ENCODE assay signal across 26 cellular contexts in the genomic region with DNA sequence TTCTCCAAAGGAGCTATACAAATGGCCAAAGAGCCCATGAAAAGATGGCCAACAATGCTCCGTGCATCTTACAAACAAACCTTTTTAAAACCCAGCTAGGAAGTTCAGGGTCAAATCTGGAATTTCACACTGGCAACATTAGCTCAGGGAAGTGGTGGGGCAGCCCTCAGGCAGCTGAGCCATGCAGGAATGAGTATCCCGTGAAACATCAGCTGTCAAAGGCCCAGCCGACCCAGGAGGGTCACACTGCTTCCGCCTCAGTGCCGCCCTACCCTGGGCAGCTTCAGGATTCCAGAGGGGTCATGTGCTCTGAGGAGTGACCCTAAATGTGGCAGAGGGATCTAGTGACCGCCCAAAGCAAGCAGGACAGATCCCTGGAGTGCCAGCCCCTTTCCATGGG.
A peak's percentile ranks its signal among the peaks of the same experiment; 100 is the strongest.
DNase-seq lines count a peak whose midpoint lies in the region; ATAC-seq and TF ChIP-seq lines count a peak whose summit lies in the region.
"Had no signal": no experiment of that assay in that cellular context is flagged by ENCODE, and none has a peak within 500 bp of the region (broad histone marks: within the 10 kb centered on the region; RNA-seq: fewer than 3 reads in every experiment).

No MANE protein-coding gene starts in this region.

- H4K5ac ChIP-seq in IMR-90 (ENCODE audit: low read depth, low read length) (no peak overlapping the region), mesendoderm (ENCODE audit: low read length) (no peak overlapping the region)

- no peak overlapping the region for H2BK20ac ChIP-seq in IMR-90 (ENCODE audit: low read depth, low read length)

- H3K27me3 ChIP-seq in IMR-90 (ENCODE audit: control insufficient read depth, insufficient read depth, low read length) (no peaks in the 10 kb centered on the region), mesendoderm (ENCODE audit: insufficient read depth, low read length, poor library complexity) (no peaks in the 10 kb centered on the region), mammary epithelial cell (ENCODE audit: insufficient read depth, low read length) (no peaks in the 10 kb centered on the region)
- H3K27me3 ChIP-seq: body of pancreas, gastroesophageal sphincter, tibial nerve had no signal

- H3K4me3 ChIP-seq in IMR-90 (ENCODE audit: insufficient read depth, low read depth, low read length) (no peak overlapping the region), mesendoderm (ENCODE audit: low read length) (no peak overlapping the region), retinal pigment epithelial cell (ENCODE audit: low read length) (no peak overlapping the region), mammary epithelial cell (replicated peaks in 1 of 3; ENCODE audit: insufficient read depth in 1 of 3, low read depth in 2 of 3, low read length in 3 of 3) (no peak overlapping the region)
- H3K4me3 ChIP-seq: body of pancreas, gastroesophageal sphincter, K562, tibial nerve had no signal

- H3K9ac ChIP-seq in IMR-90 (ENCODE audit: low read depth, low read length) (no peak overlapping the region), mesendoderm (ENCODE audit: low read length) (no peak overlapping the region), mammary epithelial cell (ENCODE audit: insufficient read depth, low read length) (no peak overlapping the region)
- H3K9ac ChIP-seq: parathyroid adenoma had no signal

- no peak for TF ChIP-seq POLR2A in IMR-90 (IDR thresholded peaks at IDR 0.05; ENCODE audit: low read depth, low read length)

- H3K79me2 ChIP-seq in mesendoderm (ENCODE audit: control insufficient read depth, insufficient read depth, low read length), result no peaks in the 10 kb centered on the region
- no peaks in the 10 kb centered on the region for H3K79me2 ChIP-seq in mammary epithelial cell (ENCODE audit: insufficient read depth, low read length)
- H3K79me2 ChIP-seq: parathyroid adenoma had no signal

- H2BK120ac ChIP-seq in IMR-90 (ENCODE audit: low read depth, low read length) (0 out of 2 replicates have a peak overlapping the region, but pooled peaks have one; percentile 8), mesendoderm (ENCODE audit: low read depth, low read length) (no peak overlapping the region)

- H2AFZ ChIP-seq in IMR-90 (replicated peaks; ENCODE audit: low read length, poor library complexity), result peak overlapping the region; percentile 73
- no peak overlapping the region for H2AFZ ChIP-seq in mammary epithelial cell (ENCODE audit: low read depth, low read length)
- H2AFZ ChIP-seq: parathyroid adenoma had no signal

- in situ Hi-C loops in IMR-90 (cut with MboI; ENCODE audit: low sequenced_read_pairs), result no loop called here
- in situ Hi-C loops in mammary epithelial cell (cut with MboI; ENCODE audit: low sequenced_read_pairs in 2 of 2), result no loop called here

- H3K56ac ChIP-seq in IMR-90 (ENCODE audit: extremely low read depth, insufficient read depth, low read length), result no peak overlapping the region
- H3K56ac ChIP-seq in mesendoderm (ENCODE audit: low read length), result no peak overlapping the region

- no peak overlapping the region for H3K18ac ChIP-seq in IMR-90 (ENCODE audit: low read depth, low read length)
- no peak overlapping the region for H3K18ac ChIP-seq in mesendoderm (ENCODE audit: low read length)

- TF ChIP-seq CTCF in IMR-90 (conservative IDR thresholded peaks at IDR 0.05; ENCODE audit: low read depth, low read length) (no peak), retinal pigment epithelial cell (conservative IDR thresholded peaks at IDR 0.05; ENCODE audit: low read depth, low read length) (no peak), mammary epithelial cell (conservative IDR thresholded peaks at IDR 0.05 in 1 of 2, IDR thresholded peaks at IDR 0.05 in 1 of 2; ENCODE audit: extremely low read depth in 1 of 2, insufficient read depth in 1 of 2, low read depth in 1 of 2, low read length in 2 of 2) (no peak)

- H3K23ac ChIP-seq in IMR-90 (ENCODE audit: low read depth, low read length) (peak overlapping the region; percentile 35; the same call in 1 of the 2 replicates), mesendoderm (ENCODE audit: low read length) (no peak overlapping the region)

- H3K4me1 ChIP-seq in IMR-90 (ENCODE audit: control insufficient read depth, insufficient read depth, low read length) (peaks cover 2% of the 10 kb centered on the region; the same call in 1 of the 2 replicates), mesendoderm (ENCODE audit: control insufficient read depth, low read depth, low read length) (no peaks in the 10 kb centered on the region), mammary epithelial cell (ENCODE audit: insufficient read depth, low read length) (peaks cover 8% of the 10 kb centered on the region)
- H3K4me1 ChIP-seq: body of pancreas, gastroesophageal sphincter, parathyroid adenoma, tibial nerve had no signal

- H3K9me1 ChIP-seq in IMR-90 (ENCODE audit: insufficient read depth, low read length), result no peaks in the 10 kb centered on the region

- TF ChIP-seq RAD21 in IMR-90 (IDR thresholded peaks at IDR 0.05; ENCODE audit: low read length), result no peak

- H3K14ac ChIP-seq in IMR-90 (replicated peaks; ENCODE audit: low read depth, low read length), result no peak overlapping the region

- H3K36me3 ChIP-seq in IMR-90 (ENCODE audit: control insufficient read depth, insufficient read depth, low read length) (no peaks in the 10 kb centered on the region), mesendoderm (ENCODE audit: control insufficient read depth, insufficient read depth, low read length) (no peaks in the 10 kb centered on the region), mammary epithelial cell (ENCODE audit: insufficient read depth, low read length) (no peaks in the 10 kb centered on the region)
- H3K36me3 ChIP-seq: gastroesophageal sphincter, tibial nerve had no signal

- no peak for ATAC-seq in IMR-90 (ENCODE audit: low read depth)
- no peak for ATAC-seq in GM18517 (IDR thresholded peaks at IDR 0.05; ENCODE audit: unreplicated experiment)
- ATAC-seq: body of pancreas; effector memory CD8-positive, alpha-beta T cell; gastroesophageal sphincter; K562; naive thymus-derived CD8-positive, alpha-beta T cell; sciatic nerve; T-cell had no signal

- no peak overlapping the region for H4K8ac ChIP-seq in IMR-90 (ENCODE audit: low read depth in 2 of 2, low read length in 2 of 2)
- H4K8ac ChIP-seq in mesendoderm (ENCODE audit: low read depth, low read length), result no peak overlapping the region

- H3K79me1 ChIP-seq in IMR-90 (ENCODE audit: low read depth in 1 of 2, low read length in 2 of 2), result no peaks in the 10 kb centered on the region
- no peaks in the 10 kb centered on the region for H3K79me1 ChIP-seq in mesendoderm (ENCODE audit: low read length)

- H3K9me3 ChIP-seq in IMR-90 (ENCODE audit: control insufficient read depth, insufficient read depth, low read length) (peaks cover 5% of the 10 kb centered on the region), mammary epithelial cell (replicated peaks; ENCODE audit: insufficient read depth, low read length) (peaks cover 2% of the 10 kb centered on the region)

- H3K4me2 ChIP-seq in IMR-90 (ENCODE audit: low read depth, low read length) (no peak overlapping the region), mesendoderm (ENCODE audit: low read length) (no peak overlapping the region), mammary epithelial cell (ENCODE audit: insufficient read depth, low read depth, low read length) (no peak overlapping the region)

- peak overlapping the region; percentile 5 for H2AK9ac ChIP-seq in IMR-90 (replicated peaks; ENCODE audit: low read depth, low read length, poor library complexity)

- H4K91ac ChIP-seq in IMR-90 (ENCODE audit: insufficient read depth, low read depth, low read length), result no peak overlapping the region

- H3K4ac ChIP-seq in IMR-90 (ENCODE audit: low read depth, low read length) (no peak overlapping the region), mesendoderm (ENCODE audit: low read depth, low read length) (no peak overlapping the region)

- POLR2A ChIA-PET in IMR-90 (lab: Charles Lee; ENCODE audit: unreplicated experiment), result interaction anchor here (0.7 kb wide), 1 partner anchor 21 kb away, joined by 10 read pairs; no protein-coding TSS in a partner anchor

- no peak overlapping the region for H2BK15ac ChIP-seq in IMR-90 (ENCODE audit: low read depth, low read length)
- no peak overlapping the region for H2BK15ac ChIP-seq in mesendoderm (replicated peaks; ENCODE audit: low read depth)

- H3K27ac ChIP-seq in IMR-90 (ENCODE audit: insufficient read depth, low read length) (no peak overlapping the region), mesendoderm (ENCODE audit: low read depth, low read length) (no peak overlapping the region), mammary epithelial cell (ENCODE audit: insufficient read depth, low read depth, low read length) (no peak overlapping the region)
- H3K27ac ChIP-seq: body of pancreas, C4-2B, gastroesophageal sphincter, parathyroid adenoma, tibial nerve had no signal

- 60% methylated on average over 2 of the region's 6 CpGs; no CpG with 5 or more reads in 1 of the 2 experiments for WGBS in IMR-90 (ENCODE audit: extremely low coverage in 2 of 2, insufficient read length in 1 of 2), 2 experiments
- no CpG with 5 or more reads among the region's 6 CpGs for WGBS in mesendoderm (ENCODE audit: extremely low coverage, insufficient coverage, low lambda C conversion rate)
- WGBS in mammary epithelial cell (ENCODE audit: low coverage, missing lambda C conversion rate), result 86% methylated on average over 4 of the region's 6 CpGs

- intact Hi-C loops in IMR-90 (cut with micrococcal nuclease), result no loop called here
- intact Hi-C loops in mammary epithelial cell (cut with micrococcal nuclease), result no loop called here

- no peak overlapping the region for H2BK5ac ChIP-seq in IMR-90 (ENCODE audit: low read depth, low read length, poor library complexity, severe bottlenecking)
- H2BK5ac ChIP-seq in mesendoderm (ENCODE audit: low read length), result no peak overlapping the region

- CTCF ChIA-PET in IMR-90 (lab: Yijun Ruan, JAX) (interaction anchor here (0.6 kb wide), 1 partner anchor 262 kb away, joined by 3 read pairs; no protein-coding TSS in a partner anchor), mammary epithelial cell (lab: Charles Lee; ENCODE audit: low non-redundant PET) (no interaction called here)

- H2AK5ac ChIP-seq in IMR-90 (ENCODE audit: low read depth, low read length), result no peak overlapping the region; the same call in 1 of the 2 replicates
- no peak overlapping the region for H2AK5ac ChIP-seq in mesendoderm (ENCODE audit: low read length)

- no peak for DNase-seq in IMR-90
- DNase-seq in dermis microvascular lymphatic vessel endothelial cell (ENCODE audit: low read depth in 2 of 2), result peak; percentile 40 to 46
- peak; percentile 32 for DNase-seq in mesendoderm
- peak; percentile 27 for DNase-seq in retinal pigment epithelial cell (ENCODE audit: low read depth)
- DNase-seq in ecto neural progenitor cell (ENCODE audit: low spot score), result no peak
- no peak for DNase-seq in mammary epithelial cell
- no peak for DNase-seq in NCI-H345 (lab: John Stamatoyannopoulos, UW)
- DNase-seq: activated CD4-positive, alpha-beta memory T cell treated with anti-CD3 and anti-CD28 coated beads, Interleukin-2, amount 10 ng/mL, durations not matched to agents 7 days and 5 days; activated CD4-positive, CD25-positive, alpha-beta regulatory T cell treated with anti-CD3 and anti-CD28 coated beads, Interleukin-2, amount 50 U/mL, for 72 hours; activated gamma-delta T cell; activated T-cell treated with anti-CD3 and anti-CD28 coated beads for 4 hours; body of pancreas; Calu3; effector memory CD8-positive, alpha-beta T cell; naive thymus-derived CD8-positive, alpha-beta T cell; NCI-H1436 treated with DMSO at 0.1 percent for 48 hours; NCI-H510A treated with DMSO at 0.1 percent for 48 hours; SIG-M5; T-cell had no signal

- dilution Hi-C loops in IMR-90 (cut with HindIII; ENCODE audit: low sequenced_read_pairs, unreplicated experiment), result no loop called here
- dilution Hi-C loops in mammary epithelial cell (cut with HindIII; ENCODE audit: low sequenced_read_pairs), result loop anchor here (5.0 kb wide), 1 partner anchor 37 kb away; no protein-coding TSS in a partner anchor

- BruUV-seq in IMR-90 (replicated peaks; lab: Mats Ljungman, UMichigan), result no TSS peak
- BruUV-seq in mammary epithelial cell (replicated peaks; lab: Mats Ljungman, UMichigan), result no TSS peak

- H4K20me1 ChIP-seq in IMR-90 (ENCODE audit: insufficient read depth, low read length), result no peaks in the 10 kb centered on the region
- no peaks in the 10 kb centered on the region for H4K20me1 ChIP-seq in mammary epithelial cell (ENCODE audit: insufficient read depth, low read length)

Comparison
In these comparisons a context has a peak if more than half of its experiments do, and no peak if none do; other contexts are left out.
1. DNase-seq: peak in dermis microvascular lymphatic vessel endothelial cell (2 of 2), mesendoderm (single experiment) and retinal pigment epithelial cell (single experiment); none in IMR-90 (single experiment), ecto neural progenitor cell (single experiment), mammary epithelial cell (single experiment) and NCI-H345 (single experiment).